ENCODE assay signal across 28 cellular contexts in the genomic region with DNA sequence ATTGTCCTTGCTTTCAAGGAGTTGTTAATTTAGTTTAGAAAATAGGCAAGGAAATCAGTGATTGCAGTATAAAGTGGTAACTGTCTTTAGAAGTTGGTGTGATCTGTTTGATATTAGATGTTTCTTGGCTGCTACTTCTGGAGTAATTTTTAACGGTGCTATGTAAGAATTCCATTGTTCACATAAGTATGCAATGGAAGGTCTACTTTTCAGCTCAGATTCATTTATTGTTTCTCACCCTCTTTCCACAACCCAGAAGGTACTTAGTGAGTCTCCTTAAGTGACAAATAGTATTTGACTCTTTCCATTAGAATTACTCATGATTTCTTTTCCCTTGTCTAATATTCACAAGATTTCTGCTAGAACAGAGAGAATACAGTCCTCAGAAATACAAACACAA.
A peak's percentile ranks its signal among the peaks of the same experiment; 100 is the strongest.
DNase-seq lines count a peak whose midpoint lies in the region; ATAC-seq and TF ChIP-seq lines count a peak whose summit lies in the region.
"Had no signal": no experiment of that assay in that cellular context is flagged by ENCODE, and none has a peak within 500 bp of the region (broad histone marks: within the 10 kb centered on the region; RNA-seq: fewer than 3 reads in every experiment).

No MANE protein-coding gene starts in this region.

- DNase-seq in tibial artery (no peak), right lobe of liver (no peak), left cardiac atrium (no peak)
- DNase-seq: activated B cell treated with CpG ODN at 0.5 μM for 24 hours; activated CD4-positive, alpha-beta T cell treated with anti-CD3 and anti-CD28 coated beads, Interleukin-2, amount 50 U/mL, for 1 hour; activated T-cell treated with anti-CD3 and anti-CD28 coated beads, Interleukin-2, amount 50 U/mL, for 4 hours; COR-L47; DMS79 treated with DMSO at 0.1 percent for 48 hours; GF-D8; glutamatergic neuron; H9; kidney; lower lobe of right lung; mucosa of descending colon; NCI-H1105; NCI-H2029 treated with DMSO at 0.1 percent for 48 hours; NCI-H69; SHP77 treated with DMSO at 0.1 percent for 48 hours; stimulated activated CD4-positive, alpha-beta T cell treated with anti-CD3 and anti-CD28 coated beads, Interleukin-4, amount 100 ng/mL, for 1 hour had no signal

- TF ChIP-seq POLR2A in right lobe of liver (IDR thresholded peaks at IDR 0.05) = no peak

- H3K4me3 ChIP-seq in tibial artery (no peak overlapping the region), right lobe of liver (no peak overlapping the region)
- H3K4me3 ChIP-seq: BLaER1 treated with 17β-estradiol and CSF1 and Interleukin-3, amounts not matched to agents 10 nM and 100 nM; lower lobe of right lung; mucosa of descending colon had no signal

- H3K4me1 ChIP-seq in tibial artery (no peaks in the 10 kb centered on the region), right lobe of liver (no peaks in the 10 kb centered on the region)
- H3K4me1 ChIP-seq: lower lobe of right lung had no signal

- no peak overlapping the region for H3K4me3 Mint-ChIP-seq in nephron
- H3K4me3 Mint-ChIP-seq: activated B cell treated with CpG ODN at 0.5 μM for 24 hours; activated T-cell treated with anti-CD3 and anti-CD28 coated beads, Interleukin-2, amount 50 U/mL, for 4 hours; brain; H9; natural killer cell treated with Interleukin-12 subunit alpha and Interleukin-12 subunit beta and Interleukin-15 and Interleukin-18, amount 100 ng/mL, for 72 hours had no signal

- H3K9me3 ChIP-seq in tibial artery (no peaks in the 10 kb centered on the region), right lobe of liver (no peaks in the 10 kb centered on the region)
- H3K9me3 ChIP-seq: lower lobe of right lung had no signal

- TF ChIP-seq CTCF in VCaP (conservative IDR thresholded peaks at IDR 0.05) = no peak
- no peak for TF ChIP-seq CTCF in nephron (IDR thresholded peaks at IDR 0.05; ENCODE audit: unreplicated experiment in 3 of 3)
- no peak for TF ChIP-seq CTCF in tibial artery (IDR thresholded peaks at IDR 0.05)
- TF ChIP-seq CTCF in right lobe of liver (IDR thresholded peaks at IDR 0.05) = no peak

- intact Hi-C loops in tibial artery (cut with DNase I; ENCODE audit: low total_unique reads) = no loop called here
- intact Hi-C loops in right lobe of liver (cut with DNase I) = no loop called here
- intact Hi-C loops in left cardiac atrium (cut with DNase I) = no loop called here

- no peaks in the 10 kb centered on the region for H3K36me3 Mint-ChIP-seq in nephron (ENCODE audit: low read depth)
- H3K36me3 Mint-ChIP-seq: brain; natural killer cell treated with Interleukin-12 subunit alpha and Interleukin-12 subunit beta and Interleukin-15 and Interleukin-18, amount 100 ng/mL, for 72 hours had no signal

- H3K27me3 ChIP-seq in tibial artery (no peaks in the 10 kb centered on the region), right lobe of liver (no peaks in the 10 kb centered on the region)
- H3K27me3 ChIP-seq: BLaER1 treated with 17β-estradiol and CSF1 and Interleukin-3, amounts not matched to agents 10 nM and 100 nM had no signal

- peak; percentile 3 for ATAC-seq in GM18861 (IDR thresholded peaks at IDR 0.05; ENCODE audit: unreplicated experiment)
- peak; percentile 9 for ATAC-seq in HG03135 (IDR thresholded peaks at IDR 0.05; ENCODE audit: unreplicated experiment)
- no peak for ATAC-seq in HG03521 (IDR thresholded peaks at IDR 0.05; ENCODE audit: unreplicated experiment)
- ATAC-seq in right lobe of liver = no peak
- no peak for ATAC-seq in left cardiac atrium
- ATAC-seq: activated T-cell treated with anti-CD3 and anti-CD28 coated beads, Interleukin-2, amount 50 U/mL, for 4 hours; lower lobe of right lung; mucosa of descending colon; natural killer cell treated with Interleukin-12 subunit alpha and Interleukin-12 subunit beta and Interleukin-15 and Interleukin-18, amount 100 ng/mL, for 72 hours; Panc1 had no signal

- no peaks in the 10 kb centered on the region for H3K27me3 Mint-ChIP-seq in nephron (ENCODE audit: low read depth)
- H3K27me3 Mint-ChIP-seq: activated B cell treated with CpG ODN at 0.5 μM for 24 hours; natural killer cell treated with Interleukin-12 subunit alpha and Interleukin-12 subunit beta and Interleukin-15 and Interleukin-18, amount 100 ng/mL, for 72 hours had no signal

- peaks cover 15% of the 10 kb centered on the region for H3K9me3 Mint-ChIP-seq in nephron
- H3K9me3 Mint-ChIP-seq: activated B cell treated with CpG ODN at 0.5 μM for 24 hours had no signal

- H3K27ac ChIP-seq in VCaP (0 out of 2 replicates have a peak overlapping the region, but pooled peaks have one; percentile 28), tibial artery (no peak overlapping the region), right lobe of liver (no peak overlapping the region)
- H3K27ac ChIP-seq: BLaER1 treated with 17β-estradiol and CSF1 and Interleukin-3, amounts not matched to agents 10 nM and 100 nM; lower lobe of right lung had no signal

- peak overlapping the region in 2 of 3 experiments; percentile 57 to 87 for H3K27ac Mint-ChIP-seq in nephron
- H3K27ac Mint-ChIP-seq: activated B cell treated with CpG ODN at 0.5 μM for 24 hours; brain; H9; natural killer cell treated with Interleukin-12 subunit alpha and Interleukin-12 subunit beta and Interleukin-15 and Interleukin-18, amount 100 ng/mL, for 72 hours had no signal

- 63% methylated on average over 1 of the region's 1 CpG for WGBS in right lobe of liver (ENCODE audit: insufficient coverage, low coverage, low lambda C conversion rate, missing lambda C conversion rate)

- peaks cover 18% of the 10 kb centered on the region for H3K4me1 Mint-ChIP-seq in nephron
- H3K4me1 Mint-ChIP-seq: activated B cell treated with CpG ODN at 0.5 μM for 24 hours had no signal

- H3K36me3 ChIP-seq in tibial artery (no peaks in the 10 kb centered on the region), right lobe of liver (no peaks in the 10 kb centered on the region)
- H3K36me3 ChIP-seq: BLaER1 treated with 17β-estradiol and CSF1 and Interleukin-3, amounts not matched to agents 10 nM and 100 nM; lower lobe of right lung had no signal

Comparison
In these comparisons a context has a peak if more than half of its experiments do, and no peak if none do; other contexts are left out.
1. ATAC-seq: peak in GM18861 (single experiment) and HG03135 (single experiment); none in HG03521 (single experiment), right lobe of liver (0 of 4) and left cardiac atrium (0 of 2).